21 cellular contexts compared by ENCODE assay signal in genomic region chr10:51937313-51937712, GRCh38.
A peak's percentile ranks its signal among the peaks of the same experiment; 100 is the strongest.
DNase-seq lines count a peak whose midpoint lies in the region; ATAC-seq, FAIRE-seq and TF ChIP-seq lines count a peak whose summit lies in the region.
"Had no signal": no experiment of that assay in that cellular context is flagged by ENCODE, and none has a peak within 500 bp of the region (broad histone marks: within the 10 kb centered on the region; RNA-seq: fewer than 3 reads in every experiment).

No MANE protein-coding gene starts in this region.

- in situ Hi-C loops in brain microvascular endothelial cell (cut with HindIII; ENCODE audit: low pct_ligation_motif_present, low sequenced_read_pairs) (no loop called here), KBM-7 (cut with MboI; ENCODE audit: low pct_unique_long_range_greater_than_20kb, low sequenced_read_pairs) (no loop called here)

- H3K27ac ChIP-seq in brain microvascular endothelial cell: peak overlapping the region; percentile 85
- peak overlapping the region; percentile 17 for H3K27ac ChIP-seq in subcutaneous abdominal adipose tissue (ENCODE audit: low read depth, low read length)
- H3K27ac ChIP-seq: BLaER1, PC-9, right lobe of liver, SJSA1, vagina had no signal

- no peaks in the 10 kb centered on the region for H3K27me3 ChIP-seq in brain microvascular endothelial cell (replicated peaks)
- no peaks in the 10 kb centered on the region for H3K27me3 ChIP-seq in subcutaneous abdominal adipose tissue (ENCODE audit: control insufficient read depth in 5 of 5, insufficient read depth in 4 of 5, low read length in 5 of 5)
- H3K27me3 ChIP-seq: BLaER1, right lobe of liver, SJSA1, vagina had no signal

- peak; percentile 31 for DNase-seq in GM04503 (ENCODE audit: low read depth)
- DNase-seq in brain microvascular endothelial cell: no peak
- peak; percentile 6 for DNase-seq in hepatic stellate cell (ENCODE audit: low spot score)
- no peak for DNase-seq in KBM-7
- DNase-seq in NCI-H1417 treated with DMSO at 0.1 percent for 48 hours (lab: John Stamatoyannopoulos, UW): no peak
- no peak for DNase-seq in frontal cortex (ENCODE audit: low spot score in 2 of 2)
- DNase-seq: activated CD4-positive, CD25-positive, alpha-beta regulatory T cell; activated CD8-positive, alpha-beta T cell treated with anti-CD3 and anti-CD28 coated beads, Interleukin-2, amount 10 ng/mL, durations not matched to agents 7 days and 5 days; activated T-cell treated with anti-CD3 and anti-CD28 coated beads, Interleukin-2, amount 50 U/mL, for 72 hours; cerebellar nuclear complex; GF-D8; NCI-H1105 treated with DMSO at 0.1 percent for 48 hours; PC-9; right lobe of liver; stimulated activated CD4-positive, alpha-beta T cell treated with anti-CD3 and anti-CD28 coated beads, Interleukin-2, amount 100 ng/mL, for 24 hours; stimulated activated naive CD8-positive, alpha-beta T cell treated with anti-CD3 and anti-CD28 coated beads, Interleukin-15, amount 100 ng/mL, for 72 hours had no signal

- TF ChIP-seq CTCF in brain microvascular endothelial cell (IDR thresholded peaks at IDR 0.05; ENCODE audit: low read depth, low read length, missing control alignments): no peak

- H3K9me3 ChIP-seq in subcutaneous abdominal adipose tissue (ENCODE audit: control insufficient read depth in 5 of 5, low read length in 5 of 5): no peaks in the 10 kb centered on the region
- H3K9me3 ChIP-seq: BLaER1, right lobe of liver, SJSA1, vagina had no signal

- peaks cover 0 to 16% (median 0%) of the 10 kb centered on the region in 5 donors for H3K4me1 ChIP-seq in subcutaneous abdominal adipose tissue (ENCODE audit: control insufficient read depth in 5 of 5, insufficient read depth in 5 of 5, low read length in 5 of 5)
- H3K4me1 ChIP-seq: BLaER1, right lobe of liver, SJSA1, vagina had no signal

- H3K36me3 ChIP-seq in brain microvascular endothelial cell (replicated peaks): no peaks in the 10 kb centered on the region
- no peaks in the 10 kb centered on the region for H3K36me3 ChIP-seq in subcutaneous abdominal adipose tissue (ENCODE audit: control insufficient read depth in 5 of 5, insufficient read depth in 5 of 5, low read length in 5 of 5)
- H3K36me3 ChIP-seq: BLaER1, right lobe of liver, SJSA1, vagina had no signal

- ATAC-seq in GM21390 (IDR thresholded peaks at IDR 0.05; ENCODE audit: unreplicated experiment): no peak
- ATAC-seq: activated CD8-positive, alpha-beta T cell treated with anti-CD3 and anti-CD28 coated beads, Interleukin-2, amount 10 ng/mL, durations not matched to agents 7 days and 5 days; activated T-cell treated with anti-CD3 and anti-CD28 coated beads, Interleukin-2, amount 50 U/mL, for 72 hours; right lobe of liver; stimulated activated naive CD8-positive, alpha-beta T cell treated with anti-CD3 and anti-CD28 coated beads, Interleukin-15, amount 100 ng/mL, for 72 hours had no signal

- no peak for FAIRE-seq in frontal cortex (lab: Jason Lieb, UNC)

- no peak overlapping the region for H3K4me3 ChIP-seq in brain microvascular endothelial cell (ENCODE audit: low read depth, low read length)
- H3K4me3 ChIP-seq in subcutaneous abdominal adipose tissue (ENCODE audit: low read depth in 1 of 5, low read length in 5 of 5): peak overlapping the region in 1 of 5 donors; percentile 3
- H3K4me3 ChIP-seq: BLaER1, PC-9, right lobe of liver, SJSA1, vagina had no signal

- no peak overlapping the region for H3K9ac ChIP-seq in subcutaneous abdominal adipose tissue (ENCODE audit: low read length in 5 of 5)
- H3K9ac ChIP-seq: BLaER1 had no signal

Comparison
In these comparisons a context has a peak if more than half of its experiments do, and no peak if none do; other contexts are left out.
1. DNase-seq: peak in GM04503 (single experiment) and hepatic stellate cell (single experiment); none in brain microvascular endothelial cell (single experiment), KBM-7 (single experiment), NCI-H1417 treated with DMSO at 0.1 percent for 48 hours (single experiment) and frontal cortex (0 of 2).